In genomic region chr6:36319436-36319762, GRCh38 we compare ENCODE assay signal across 16 cellular contexts. TPM values are rescaled to one million over a fixed set of nuclear protein-coding genes. Genes with fewer than 3 reads are reported as not detected.
DNase-seq lines count a peak whose midpoint lies in the region; ATAC-seq and TF ChIP-seq lines count a peak whose summit lies in the region.
"Had no signal": no experiment of that assay in that cellular context is flagged by ENCODE, and none has a peak within 500 bp of the region (broad histone marks: within the 10 kb centered on the region; RNA-seq: fewer than 3 reads in every experiment).

No MANE protein-coding gene starts in this region.

- H2AFZ ChIP-seq in GM23338: no peak overlapping the region; the same call in none of the 2 replicates

- H3K27me3 ChIP-seq in GM23338 (ENCODE audit: insufficient read depth) (no peaks in the 10 kb centered on the region), mucosa of rectum (ENCODE audit: control insufficient read depth in 2 of 2, insufficient read depth in 2 of 2, low read length in 2 of 2) (no peaks in the 10 kb centered on the region), SJCRH30 (no peaks in the 10 kb centered on the region)
- H3K27me3 ChIP-seq in effector memory CD4-positive, alpha-beta T cell (replicated peaks; ENCODE audit: control insufficient read depth, insufficient read depth, low read length, poor library complexity, severe bottlenecking): no peaks in the 10 kb centered on the region
- H3K27me3 ChIP-seq: left lung had no signal

- TF ChIP-seq CTCF in GM23338 (conservative IDR thresholded peaks at IDR 0.05; ENCODE audit: low read depth in 2 of 2): no peak

- H3K4me2 ChIP-seq in GM23338: no peak overlapping the region

- no peaks in the 10 kb centered on the region for H3K36me3 ChIP-seq in GM23338 (ENCODE audit: insufficient read depth)
- peaks cover 5 to 8% of the 10 kb centered on the region in 2 donors for H3K36me3 ChIP-seq in mucosa of rectum (ENCODE audit: control insufficient read depth in 2 of 2, insufficient read depth in 2 of 2, low read length in 2 of 2)
- no peaks in the 10 kb centered on the region for H3K36me3 ChIP-seq in effector memory CD4-positive, alpha-beta T cell (ENCODE audit: control insufficient read depth, insufficient read depth, low read length)
- H3K36me3 ChIP-seq in SJCRH30: no peaks in the 10 kb centered on the region
- H3K36me3 ChIP-seq: left lung had no signal

- H3F3A ChIP-seq in GM23338 (replicated peaks; ENCODE audit: low read depth): no peaks in the 10 kb centered on the region

- H3K79me2 ChIP-seq in GM23338 (replicated peaks; ENCODE audit: insufficient read depth): no peaks in the 10 kb centered on the region

- H3K4me1 Mint-ChIP-seq in GM23338: peaks cover 7% of the 10 kb centered on the region; the same call in 2 of the 3 replicates

- H3K4me1 ChIP-seq in GM23338 (ENCODE audit: insufficient read depth) (peaks cover 4% of the 10 kb centered on the region; the same call in 1 of the 2 replicates), mucosa of rectum (ENCODE audit: control insufficient read depth in 2 of 2, insufficient read depth in 2 of 2, low read length in 2 of 2) (peaks cover 32 to 41% of the 10 kb centered on the region in 2 donors), SJCRH30 (no peaks in the 10 kb centered on the region)
- H3K4me1 ChIP-seq in effector memory CD4-positive, alpha-beta T cell (ENCODE audit: control insufficient read depth, insufficient read depth, low read length, poor library complexity, severe bottlenecking): no peaks in the 10 kb centered on the region
- H3K4me1 ChIP-seq: left lung had no signal

- H3K27ac Mint-ChIP-seq in GM23338: no peak overlapping the region

- intact Hi-C loops in head of caudate nucleus (cut with DNase I): no loop called here

- H3K9me3 ChIP-seq in mucosa of rectum (ENCODE audit: control insufficient read depth in 2 of 2, low read length in 2 of 2) (no peaks in the 10 kb centered on the region), SJCRH30 (replicated peaks) (no peaks in the 10 kb centered on the region)
- H3K9me3 ChIP-seq in effector memory CD4-positive, alpha-beta T cell (ENCODE audit: control insufficient read depth, low read length): no peaks in the 10 kb centered on the region
- H3K9me3 ChIP-seq: left lung had no signal

- no peaks in the 10 kb centered on the region for H4K20me1 ChIP-seq in GM23338 (replicated peaks; ENCODE audit: insufficient read depth)

- H3K9me3 Mint-ChIP-seq in GM23338: no peaks in the 10 kb centered on the region

- H3K27me3 Mint-ChIP-seq in GM23338 (ENCODE audit: insufficient read depth, low read depth, poor library complexity): peaks cover 4% of the 10 kb centered on the region

- no peak overlapping the region for H3K4me3 Mint-ChIP-seq in GM23338

- H3K9me2 ChIP-seq in GM23338 (ENCODE audit: insufficient read depth): no peaks in the 10 kb centered on the region

- peak overlapping the region; percentile 15 to 63 for H3K9ac ChIP-seq in mucosa of rectum (ENCODE audit: low read depth in 1 of 2, low read length in 2 of 2)

- H3K4me3 ChIP-seq in GM23338 (no peak overlapping the region), mucosa of rectum (ENCODE audit: low read length in 2 of 2) (no peak overlapping the region), SJCRH30 (no peak overlapping the region)
- no peak overlapping the region for H3K4me3 ChIP-seq in effector memory CD4-positive, alpha-beta T cell (ENCODE audit: insufficient read depth, low read depth, low read length, poor library complexity, severe bottlenecking)
- H3K4me3 ChIP-seq: left lung had no signal

- peak; percentile 38 for ATAC-seq in GM23338
- ATAC-seq: left lung had no signal

- no peak overlapping the region for H3K27ac ChIP-seq in GM23338 (ENCODE audit: low read depth)
- peak overlapping the region; percentile 86 to 92 for H3K27ac ChIP-seq in mucosa of rectum (ENCODE audit: low read depth in 2 of 2, low read length in 2 of 2)
- H3K27ac ChIP-seq in effector memory CD4-positive, alpha-beta T cell (ENCODE audit: insufficient read depth, low read length, poor library complexity, severe bottlenecking): no peak overlapping the region
- H3K27ac ChIP-seq in SJCRH30: no peak overlapping the region
- H3K27ac ChIP-seq: left lung had no signal

- H3K36me3 Mint-ChIP-seq in GM23338 (ENCODE audit: low read depth): no peaks in the 10 kb centered on the region

- DNase-seq in GM23338 (ENCODE audit: low spot score): no peak
- DNase-seq in NCI-H2081 (lab: John Stamatoyannopoulos, UW): peak; percentile 76 to 89
- peak; percentile 81 for DNase-seq in NCI-H774 (lab: John Stamatoyannopoulos, UW)
- no peak for DNase-seq in effector memory CD4-positive, alpha-beta T cell
- DNase-seq in head of caudate nucleus: no peak
- no peak for DNase-seq in NK-92 (lab: John Stamatoyannopoulos, UW; ENCODE audit: unreplicated experiment)
- no peak for DNase-seq in SJCRH30
- DNase-seq: activated gamma-delta T cell treated with Interleukin-2 at 50 U/mL for 16 hours, dermis blood vessel endothelial cell, DND-41, left lung, substantia nigra had no signal

TF ChIP-seq in GM23338, 12 proteins besides CTCF, POLR2A, EP300 and RAD21 (continues in another document):
- no peak for TF ChIP-seq STAT1 (IDR thresholded peaks at IDR 0.05; ENCODE audit: unreplicated experiment)
- TF ChIP-seq ZNF114 (CRISPR knock-in tag; IDR thresholded peaks at IDR 0.05): no peak
- TF ChIP-seq ZNF331 (CRISPR knock-in tag; IDR thresholded peaks at IDR 0.05; ENCODE audit: low read depth): no peak
- TF ChIP-seq EZH2phosphoT487 (IDR thresholded peaks at IDR 0.05; ENCODE audit: unreplicated experiment): no peak
- TF ChIP-seq ZNF462 (CRISPR knock-in tag; IDR thresholded peaks at IDR 0.05): no peak
- no peak for TF ChIP-seq POLR2AphosphoS5 (IDR thresholded peaks at IDR 0.05; ENCODE audit: low read depth)
- TF ChIP-seq EZH2 (IDR thresholded peaks at IDR 0.05; ENCODE audit: low read depth, unreplicated experiment): no peak

RNA-seq across cellular contexts. Expression of gene BNIP5, which starts 17.3 kb away (rescaled TPM):
- not detected in 2 replicates for total RNA-seq in GM23338 (2014; rRNA removed; shearing (Covaris generic))
- not detected in 2 replicates for polyA plus RNA-seq in GM23338 (2016; fragmentation: Nextera tagmentation; extraction: Ambion mirVana)
- 0.04 TPM in 1 of 2 replicates, not detected in the other for total RNA-seq in SJCRH30 (2014; rRNA removed; shearing (Covaris generic))
- total RNA-seq: dermis blood vessel endothelial cell, M059J, myocyte, SK-MEL-5 had no signal

RNA-seq across cellular contexts. Expression of gene PNPLA1, which starts 49.5 kb away (rescaled TPM):
- total RNA-seq in GM23338 (2014; rRNA removed; shearing (Covaris generic)): not detected in 2 replicates
- polyA plus RNA-seq in GM23338 (2016; fragmentation: Nextera tagmentation; extraction: Ambion mirVana): not detected in 2 replicates
- total RNA-seq in SJCRH30 (2014; rRNA removed; shearing (Covaris generic)): not detected in 2 replicates
- total RNA-seq: dermis blood vessel endothelial cell, myocyte, SK-MEL-5 had no signal

Comparison
In these comparisons a context has a peak if more than half of its experiments do, and no peak if none do; other contexts are left out.
1. DNase-seq: peak in NCI-H2081 (2 of 2) and NCI-H774 (single experiment); none in GM23338 (single experiment), effector memory CD4-positive, alpha-beta T cell (0 of 3), head of caudate nucleus (0 of 42), NK-92 (single experiment) and SJCRH30 (0 of 2).
2. H3K27ac ChIP-seq: peak in mucosa of rectum (2 of 2); none in GM23338 (single experiment), effector memory CD4-positive, alpha-beta T cell (single experiment) and SJCRH30 (single experiment).